In genomic region chr18:44594779-44595467, GRCh38 we compare ENCODE assay signal across 13 cellular contexts.
A peak's percentile ranks its signal among the peaks of the same experiment; 100 is the strongest.
DNase-seq lines count a peak whose midpoint lies in the region; ATAC-seq and TF ChIP-seq lines count a peak whose summit lies in the region.
"Had no signal": no experiment of that assay in that cellular context is flagged by ENCODE, and none has a peak within 500 bp of the region (broad histone marks: within the 10 kb centered on the region; RNA-seq: fewer than 3 reads in every experiment).

No MANE protein-coding gene starts in this region.

- intact Hi-C loops in PC-3 (cut with micrococcal nuclease) (no loop called here), esophagus muscularis mucosa (cut with DNase I) (no loop called here), thyroid gland (cut with DNase I) (no loop called here)

- H2BK120ac ChIP-seq in mesendoderm (ENCODE audit: low read depth, low read length) = peak overlapping the region; percentile 82

- H3K79me2 ChIP-seq in PC-3 (ENCODE audit: low read length) (no peaks in the 10 kb centered on the region), mesendoderm (ENCODE audit: control insufficient read depth, insufficient read depth, low read length) (no peaks in the 10 kb centered on the region)

- no peaks in the 10 kb centered on the region for H3K79me1 ChIP-seq in mesendoderm (ENCODE audit: low read length)

- H2AFZ ChIP-seq in PC-3 (ENCODE audit: low read length) = no peak overlapping the region

- WGBS in esophagus muscularis mucosa = 37% methylated on average over 3 of the region's 3 CpGs
- WGBS in mesendoderm (ENCODE audit: extremely low coverage, insufficient coverage, low lambda C conversion rate) = no CpG with 5 or more reads among the region's 3 CpGs
- 39 to 49% methylated on average over 3 of the region's 3 CpGs for whole genome bisulfite sequencing in thyroid gland, 2 donors

- BruUV-seq in PC-3 (replicated peaks; lab: Mats Ljungman, UMichigan) = no TSS peak

- no peak for TF ChIP-seq POLR2A in esophagus muscularis mucosa (IDR thresholded peaks at IDR 0.05; ENCODE audit: low read depth)
- no peak for TF ChIP-seq POLR2A in thyroid gland (IDR thresholded peaks at IDR 0.05)

- H3F3A ChIP-seq in PC-3 (ENCODE audit: low read length, unreplicated experiment) = no peaks in the 10 kb centered on the region

- no peaks in the 10 kb centered on the region for H4K20me1 ChIP-seq in PC-3 (ENCODE audit: low read length)

- H3K9ac ChIP-seq in PC-3 (ENCODE audit: low read length) (no peak overlapping the region), mesendoderm (ENCODE audit: low read length) (no peak overlapping the region)

- H3K9me3 ChIP-seq in PC-3 (ENCODE audit: low read length) (no peaks in the 10 kb centered on the region), esophagus muscularis mucosa (no peaks in the 10 kb centered on the region), thyroid gland (no peaks in the 10 kb centered on the region)
- H3K9me3 ChIP-seq: adrenal gland, esophagus squamous epithelium had no signal

- no peak overlapping the region for H2BK15ac ChIP-seq in mesendoderm (replicated peaks; ENCODE audit: low read depth)

- H2BK5ac ChIP-seq in mesendoderm (ENCODE audit: low read length) = no peak overlapping the region

- DNase-seq in AG10803 (ENCODE audit: low read depth) (peak; percentile 76), PC-3 (peak; percentile 71), esophagus muscularis mucosa (ENCODE audit: extremely low spot score) (no peak), mesendoderm (peak; percentile 79), thyroid gland (no peak), ureter (ENCODE audit: low spot score) (no peak), LoVo (ENCODE audit: low spot score) (no peak), HEK293T (ENCODE audit: extremely low spot score) (no peak)
- DNase-seq: adrenal gland, esophagus squamous epithelium, NCI-H1105 treated with DMSO at 0.1 percent for 48 hours, T-helper 2 cell had no signal

- H3K18ac ChIP-seq in mesendoderm (ENCODE audit: low read length) = no peak overlapping the region

- POLR2A ChIA-PET in PC-3 (lab: Charles Lee; ENCODE audit: unreplicated experiment) (no interaction called here), HEK293T (lab: Yijun Ruan, JAX) (no interaction called here)

- no peaks in the 10 kb centered on the region for H3K27me3 ChIP-seq in PC-3 (ENCODE audit: low read length)
- H3K27me3 ChIP-seq in esophagus muscularis mucosa = no peaks in the 10 kb centered on the region
- H3K27me3 ChIP-seq in mesendoderm (ENCODE audit: insufficient read depth, low read length, poor library complexity) = no peaks in the 10 kb centered on the region
- no peaks in the 10 kb centered on the region for H3K27me3 ChIP-seq in thyroid gland
- H3K27me3 ChIP-seq: adrenal gland, esophagus squamous epithelium had no signal

- no peaks in the 10 kb centered on the region for H3K9me2 ChIP-seq in PC-3 (replicated peaks; ENCODE audit: low read length)

- H4K8ac ChIP-seq in mesendoderm (ENCODE audit: low read depth, low read length) = no peak overlapping the region

- no peak overlapping the region for H2AK5ac ChIP-seq in mesendoderm (ENCODE audit: low read length)

- H3K27ac ChIP-seq in PC-3 (ENCODE audit: low read length) (no peak overlapping the region), esophagus muscularis mucosa (replicated peaks in 1 of 4) (peak overlapping the region; percentile 24 to 74 (median 52)), mesendoderm (ENCODE audit: low read depth, low read length) (no peak overlapping the region), thyroid gland (no peak overlapping the region)
- H3K27ac ChIP-seq: adrenal gland, C4-2B, esophagus squamous epithelium had no signal

- H3K36me3 ChIP-seq in PC-3 (ENCODE audit: low read depth, low read length) (no peaks in the 10 kb centered on the region), esophagus muscularis mucosa (no peaks in the 10 kb centered on the region), mesendoderm (ENCODE audit: control insufficient read depth, insufficient read depth, low read length) (no peaks in the 10 kb centered on the region), thyroid gland (no peaks in the 10 kb centered on the region)
- H3K36me3 ChIP-seq: adrenal gland, esophagus squamous epithelium had no signal

- H3K4me1 ChIP-seq in PC-3 (ENCODE audit: insufficient read depth, low read length) (peaks cover 24% of the 10 kb centered on the region), esophagus muscularis mucosa (peaks cover 31 to 76% (median 67%) of the 10 kb centered on the region in 4 donors), mesendoderm (ENCODE audit: control insufficient read depth, low read depth, low read length) (no peaks in the 10 kb centered on the region), thyroid gland (peaks cover 8 to 22% of the 10 kb centered on the region in 2 donors)

- H3K4me2 ChIP-seq in PC-3 (ENCODE audit: low read length) = no peak overlapping the region
- H3K4me2 ChIP-seq in mesendoderm (ENCODE audit: low read length) = no peak overlapping the region

- TF ChIP-seq EP300 in esophagus muscularis mucosa (IDR thresholded peaks at IDR 0.05) = no peak

- no peak overlapping the region for H4K5ac ChIP-seq in mesendoderm (ENCODE audit: low read length)

- CTCF ChIA-PET in PC-3 (lab: Charles Lee) (no interaction called here), HEK293T (lab: Yijun Ruan, JAX) (no interaction called here)

- H3K56ac ChIP-seq in mesendoderm (ENCODE audit: low read length) = no peak overlapping the region

- TF ChIP-seq CTCF in AG10803 (conservative IDR thresholded peaks at IDR 0.05; ENCODE audit: low read length) (no peak), PC-3 (conservative IDR thresholded peaks at IDR 0.05; ENCODE audit: low read depth, low read length) (no peak), esophagus muscularis mucosa (IDR thresholded peaks at IDR 0.05) (no peak), thyroid gland (IDR thresholded peaks at IDR 0.05) (no peak)

- no peak overlapping the region for H3K23ac ChIP-seq in mesendoderm (ENCODE audit: low read length)

- no peak overlapping the region for H3K4ac ChIP-seq in mesendoderm (ENCODE audit: low read depth, low read length)

- ATAC-seq in PC-3 = peak; percentile 90

- H3K4me3 ChIP-seq in AG10803 (ENCODE audit: low read length) = no peak overlapping the region
- H3K4me3 ChIP-seq in PC-3 (ENCODE audit: low read length) = no peak overlapping the region
- no peak overlapping the region for H3K4me3 ChIP-seq in esophagus muscularis mucosa
- no peak overlapping the region for H3K4me3 ChIP-seq in mesendoderm (ENCODE audit: low read length)
- H3K4me3 ChIP-seq in thyroid gland (replicated peaks in 1 of 3) = no peak overlapping the region
- H3K4me3 ChIP-seq: adrenal gland, esophagus squamous epithelium had no signal

TF ChIP-seq in HEK293T, 16 proteins besides CTCF, POLR2A, EP300 and RAD21:
- TF ChIP-seq HDGF (IDR thresholded peaks at IDR 0.05; ENCODE audit: borderline replicate concordance) = no peak

Comparison
In these comparisons a context has a peak if more than half of its experiments do, and no peak if none do; other contexts are left out.
1. DNase-seq: peak in AG10803 (single experiment), PC-3 (single experiment) and mesendoderm (single experiment); none in esophagus muscularis mucosa (single experiment), thyroid gland (0 of 2), ureter (single experiment), LoVo (single experiment) and HEK293T (single experiment).
2. H3K27ac ChIP-seq: peak in esophagus muscularis mucosa (4 of 4); none in PC-3 (single experiment), mesendoderm (single experiment) and thyroid gland (0 of 3).